Comparison of ENCODE assay signal across 10 cellular contexts in the genomic region with DNA sequence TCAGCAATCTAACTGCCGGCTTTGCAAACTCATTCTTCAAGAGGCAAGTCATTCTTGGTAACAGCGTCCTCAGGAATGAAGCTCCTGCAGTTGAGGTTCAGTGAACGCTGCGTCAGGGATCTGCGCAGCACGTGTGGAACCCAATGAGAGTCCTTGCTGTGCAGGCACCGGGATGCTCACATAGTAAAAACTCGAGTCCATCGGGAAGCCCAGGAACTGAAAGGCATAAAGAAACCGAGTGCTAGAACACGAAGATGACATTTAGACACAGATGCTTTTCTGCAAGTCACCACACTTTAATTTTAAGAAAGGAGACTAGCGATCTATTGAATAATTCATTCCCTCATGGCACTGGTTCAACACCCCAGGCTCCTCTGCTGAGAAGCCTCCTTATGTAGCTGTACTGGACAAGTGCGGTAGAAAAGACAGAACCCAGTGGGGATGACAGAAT. TPM values are rescaled to one million over a fixed set of nuclear protein-coding genes. Genes with fewer than 3 reads are reported as not detected.
A peak's percentile ranks its signal among the peaks of the same experiment; 100 is the strongest.
DNase-seq lines count a peak whose midpoint lies in the region; ATAC-seq and TF ChIP-seq lines count a peak whose summit lies in the region.
"Had no signal": no experiment of that assay in that cellular context is flagged by ENCODE, and none has a peak within 500 bp of the region (broad histone marks: within the 10 kb centered on the region; RNA-seq: fewer than 3 reads in every experiment).

No MANE protein-coding gene starts in this region.

- H3K4me3 Mint-ChIP-seq in natural killer cell: peak overlapping the region; percentile 56
- H3K4me3 Mint-ChIP-seq in natural killer cell treated with Interleukin-12 subunit alpha and Interleukin-12 subunit beta and Interleukin-15 and Interleukin-18, amount 100 ng/mL, for 72 hours: no peak overlapping the region
- peak overlapping the region; percentile 3 for H3K4me3 Mint-ChIP-seq in memory B cell

- no peak for DNase-seq in natural killer cell
- DNase-seq in natural killer cell treated with Interleukin-12 subunit alpha and Interleukin-12 subunit beta and Interleukin-15 and Interleukin-18, amount 100 ng/mL, for 72 hours (ENCODE audit: low spot score): no peak
- peak; percentile 19 for DNase-seq in astrocyte of the cerebellum (ENCODE audit: low read depth)
- no peak for DNase-seq in memory B cell (ENCODE audit: low spot score in 2 of 2)
- DNase-seq in NCI-H524 treated with DMSO at 0.1 percent for 48 hours (lab: John Stamatoyannopoulos, UW): no peak
- DNase-seq in SW480 (ENCODE audit: low spot score): no peak
- DNase-seq: DMS79, NCI-H226 had no signal

- H3K4me1 Mint-ChIP-seq in natural killer cell (peaks cover 8 to 21% of the 10 kb centered on the region in 2 donors), memory B cell (peaks cover 13% of the 10 kb centered on the region)
- H3K4me1 Mint-ChIP-seq in natural killer cell treated with Interleukin-12 subunit alpha and Interleukin-12 subunit beta and Interleukin-15 and Interleukin-18, amount 100 ng/mL, for 72 hours (ENCODE audit: low read depth in 2 of 2): peaks cover 8 to 14% of the 10 kb centered on the region in 2 donors

- TF ChIP-seq CTCF in natural killer cell (IDR thresholded peaks at IDR 0.05) (no peak), astrocyte of the cerebellum (IDR thresholded peaks at IDR 0.05; ENCODE audit: low read depth, low read length, missing control alignments) (no peak)

- intact Hi-C loops in natural killer cell (cut with micrococcal nuclease): no loop called here

- in situ Hi-C loops in astrocyte of the cerebellum (cut with HindIII; ENCODE audit: low sequenced_read_pairs): no loop called here

- H3K27ac Mint-ChIP-seq in natural killer cell: no peak overlapping the region
- no peak overlapping the region for H3K27ac Mint-ChIP-seq in natural killer cell treated with Interleukin-12 subunit alpha and Interleukin-12 subunit beta and Interleukin-15 and Interleukin-18, amount 100 ng/mL, for 72 hours
- no peak overlapping the region for H3K27ac Mint-ChIP-seq in memory B cell

- no peak for ATAC-seq in natural killer cell
- ATAC-seq in natural killer cell treated with Interleukin-12 subunit alpha and Interleukin-12 subunit beta and Interleukin-15 and Interleukin-18, amount 100 ng/mL, for 72 hours: no peak
- no peak for ATAC-seq in memory B cell (ENCODE audit: low read depth)
- no peak for ATAC-seq in HG02884 (IDR thresholded peaks at IDR 0.05; ENCODE audit: unreplicated experiment)
- ATAC-seq in GM19455 (IDR thresholded peaks at IDR 0.05; ENCODE audit: unreplicated experiment): no peak

- no peak overlapping the region for H3K4me3 ChIP-seq in astrocyte of the cerebellum (ENCODE audit: low read depth, low read length)

- H3K9me3 Mint-ChIP-seq in natural killer cell: no peaks in the 10 kb centered on the region
- H3K9me3 Mint-ChIP-seq in natural killer cell treated with Interleukin-12 subunit alpha and Interleukin-12 subunit beta and Interleukin-15 and Interleukin-18, amount 100 ng/mL, for 72 hours: no peaks in the 10 kb centered on the region
- no peaks in the 10 kb centered on the region for H3K9me3 Mint-ChIP-seq in memory B cell

- H3K27me3 Mint-ChIP-seq in natural killer cell (ENCODE audit: low read depth in 2 of 2): peaks cover 36 to 41% of the 10 kb centered on the region in 2 donors
- H3K27me3 Mint-ChIP-seq in natural killer cell treated with Interleukin-12 subunit alpha and Interleukin-12 subunit beta and Interleukin-15 and Interleukin-18, amount 100 ng/mL, for 72 hours: peaks cover 31 to 38% of the 10 kb centered on the region in 2 donors
- H3K27me3 Mint-ChIP-seq in memory B cell: peaks cover 4% of the 10 kb centered on the region

- H3K36me3 Mint-ChIP-seq in natural killer cell (no peaks in the 10 kb centered on the region), memory B cell (no peaks in the 10 kb centered on the region)
- no peaks in the 10 kb centered on the region for H3K36me3 Mint-ChIP-seq in natural killer cell treated with Interleukin-12 subunit alpha and Interleukin-12 subunit beta and Interleukin-15 and Interleukin-18, amount 100 ng/mL, for 72 hours

RNA-seq across cellular contexts. Expression of gene AFDN, which starts 2.1 kb away (rescaled TPM):
- 1 to 10 TPM; 6.3 to 9.3 (median 7.9) TPM for total RNA-seq in natural killer cell
- total RNA-seq in natural killer cell treated with Interleukin-12 subunit alpha and Interleukin-12 subunit beta and Interleukin-15 and Interleukin-18, amount 100 ng/mL, for 72 hours: 10 to 100 TPM; 36.6 to 37.9 TPM
